ENCODE assay signal across 12 cellular contexts in the genomic region with DNA sequence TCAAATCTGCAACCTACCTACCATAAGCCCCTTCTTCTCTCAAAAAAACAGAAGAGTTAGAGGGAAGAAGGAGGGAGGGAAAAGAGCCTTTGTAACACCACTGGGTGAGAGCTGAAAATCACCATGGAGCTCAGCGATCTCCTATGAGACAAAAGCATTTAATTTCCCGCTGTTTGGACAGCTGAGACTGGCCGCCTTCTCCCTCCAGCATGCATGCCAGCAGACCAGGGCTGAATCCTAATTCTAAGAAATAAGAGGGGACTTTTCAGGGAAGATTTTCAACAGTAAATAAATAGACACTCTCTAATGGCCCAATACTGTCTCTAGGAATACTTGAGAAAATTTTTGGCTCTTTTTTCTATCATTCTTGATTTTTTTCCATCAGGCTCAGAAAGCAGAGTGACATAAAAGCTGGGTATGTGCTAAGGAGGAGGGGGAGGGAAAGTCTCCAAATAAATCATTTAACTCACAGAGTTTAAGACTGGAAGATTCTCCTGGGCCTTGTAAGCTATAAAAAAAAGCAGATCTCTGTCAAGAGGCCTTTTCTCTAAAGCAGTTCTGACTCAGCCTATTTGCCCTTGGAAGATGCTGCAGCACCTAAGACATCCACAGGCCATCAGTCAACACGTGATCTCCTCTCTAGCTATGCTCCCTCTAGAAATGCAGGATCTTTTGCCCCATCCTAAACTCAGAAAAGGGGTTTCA. TPM values are rescaled to one million over a fixed set of nuclear protein-coding genes. Genes with fewer than 3 reads are reported as not detected.
"Had no signal": no experiment of that assay in that cellular context is flagged by ENCODE, and none has a peak within 500 bp of the region (broad histone marks: within the 10 kb centered on the region; RNA-seq: fewer than 3 reads in every experiment).

No MANE protein-coding gene starts in this region.

- DNase-seq: activated CD4-positive, alpha-beta T cell treated with anti-CD3 and anti-CD28 coated beads for 36 hours; activated CD4-positive, alpha-beta T cell treated with anti-CD3 and anti-CD28 coated beads, Interleukin-2, amount 50 U/mL, for 48 hours; activated gamma-delta T cell treated with Interleukin-2 at 50 U/mL for 16 hours; amniotic stem cell; left lung; right cardiac atrium; stimulated activated CD4-positive, alpha-beta T cell treated with anti-CD3 and anti-CD28 coated beads, Interleukin-4, amount 100 ng/mL, for 1 hour; stimulated activated naive CD8-positive, alpha-beta T cell treated with anti-CD3 and anti-CD28 coated beads, Interleukin-15, amount 100 ng/mL, for 72 hours had no signal

- H3K4me3 ChIP-seq: left lung, prostate gland, skin epidermis had no signal

- ATAC-seq: activated CD4-positive, alpha-beta T cell treated with anti-CD3 and anti-CD28 coated beads for 36 hours; left lung; right cardiac atrium; stimulated activated naive CD8-positive, alpha-beta T cell treated with anti-CD3 and anti-CD28 coated beads, Interleukin-15, amount 100 ng/mL, for 72 hours; WTC11 had no signal

RNA-seq across cellular contexts. Expression of a gene that starts 17.6 kb away (rescaled TPM):
- total RNA-seq: foreskin keratinocyte had no signal
